Comparison of ENCODE assay signal across 8 cellular contexts in the genomic region with DNA sequence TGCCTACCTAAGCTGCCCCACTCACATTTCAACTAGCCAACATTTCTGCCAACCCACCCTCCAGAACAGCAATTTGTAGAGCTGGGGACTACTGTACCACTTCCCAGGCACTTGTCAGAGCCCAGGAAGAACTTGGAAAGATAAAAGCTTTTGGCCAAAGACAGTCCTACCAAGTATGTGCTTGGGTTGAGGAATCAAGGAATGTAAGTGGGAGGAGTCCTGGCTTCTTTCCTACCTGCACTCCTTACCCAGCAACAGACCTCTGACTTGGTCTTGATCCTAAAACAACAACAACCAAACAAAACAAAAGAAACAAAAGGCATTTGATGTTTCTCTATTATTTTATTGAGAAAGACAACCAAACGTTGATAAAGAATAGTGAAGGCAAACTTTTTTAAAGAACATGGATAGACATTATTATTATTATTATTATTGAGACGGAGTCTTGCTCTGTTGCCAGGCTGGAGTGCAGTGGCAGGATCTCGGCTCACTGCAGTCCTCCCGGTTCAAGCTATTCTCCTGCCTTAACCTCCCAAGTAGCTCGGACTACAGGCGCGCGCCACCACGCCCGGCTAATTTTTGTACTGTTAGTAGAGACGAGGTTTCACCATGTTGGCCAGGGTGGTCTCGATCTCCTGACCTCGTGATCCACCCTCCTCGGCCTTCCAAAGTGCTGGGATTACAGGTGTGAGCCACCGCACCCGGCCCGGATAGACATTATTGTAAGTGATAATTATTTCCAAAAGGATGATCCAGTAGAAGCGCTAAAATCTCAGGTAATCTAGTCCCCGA. TPM values are rescaled to one million over a fixed set of nuclear protein-coding genes. Genes with fewer than 3 reads are reported as not detected.
DNase-seq lines count a peak whose midpoint lies in the region; TF ChIP-seq lines count a peak whose summit lies in the region.

No MANE protein-coding gene starts in this region.

- no peak overlapping the region for H3K27ac Mint-ChIP-seq in nephron progenitor cell

- peak overlapping the region; percentile 85 for H3K4me3 Mint-ChIP-seq in nephron progenitor cell

- H3K4me1 ChIP-seq in colonic mucosa: no peaks in the 10 kb centered on the region

- intact Hi-C loops in colonic mucosa (cut with DNase I): loop anchor here (5.0 kb wide), 1 partner anchor 36 kb away; the partner anchor contains the start of gene ANXA2R

- H3K27ac ChIP-seq in colonic mucosa: peak overlapping the region; percentile 98

- no peaks in the 10 kb centered on the region for H3K9me3 ChIP-seq in colonic mucosa

- TF ChIP-seq CTCF in colonic mucosa (IDR thresholded peaks at IDR 0.05): no peak
- TF ChIP-seq CTCF in nephron progenitor cell (IDR thresholded peaks at IDR 0.05): no peak

- H3K4me3 ChIP-seq in colonic mucosa: peak overlapping the region; percentile 55

- H3K4me1 Mint-ChIP-seq in nephron progenitor cell: peaks cover 21% of the 10 kb centered on the region

- peaks cover 3% of the 10 kb centered on the region for H3K27me3 ChIP-seq in colonic mucosa

- peaks cover 4% of the 10 kb centered on the region for H3K36me3 Mint-ChIP-seq in nephron progenitor cell (ENCODE audit: low read depth)

- H3K36me3 ChIP-seq in colonic mucosa: no peaks in the 10 kb centered on the region

- peak; percentile 35 for DNase-seq in AG20443 (ENCODE audit: low spot score)
- DNase-seq in M059J (ENCODE audit: low read depth): peak; percentile 56
- no peak for DNase-seq in colonic mucosa
- DNase-seq in nephron progenitor cell: no peak
- DNase-seq in retina: no peak
- DNase-seq in NCI-H1694 treated with DMSO at 0.1 percent for 48 hours (lab: John Stamatoyannopoulos, UW): no peak
- DNase-seq in activated CD4-positive, CD25-positive, alpha-beta regulatory T cell treated with anti-CD3 and anti-CD28 coated beads, Interleukin-2, amount 50 U/mL, for 72 hours: no peak
- DNase-seq in NCI-H1092 (lab: John Stamatoyannopoulos, UW): no peak

- peaks cover 7% of the 10 kb centered on the region for H3K9me3 Mint-ChIP-seq in nephron progenitor cell

- peak overlapping the region in 1 of 2 donors; percentile 74 for H3K9ac ChIP-seq in colonic mucosa (ENCODE audit: low read depth in 2 of 2, low read length in 2 of 2)

- peaks cover 97% of the 10 kb centered on the region for H3K27me3 Mint-ChIP-seq in nephron progenitor cell (ENCODE audit: low read depth, poor library complexity)

RNA-seq across cellular contexts. Expression of gene ANXA2R, which starts 33.5 kb away (rescaled TPM):
- total RNA-seq in M059J (2014; rRNA removed; shearing (Covaris generic)): 0.25 and 1.4 TPM in 2 replicates
- total RNA-seq in colonic mucosa: 1 to 10 TPM; 1.1 to 1.3 TPM

Comparison
In these comparisons a context has a peak if more than half of its experiments do, and no peak if none do; other contexts are left out.
1. DNase-seq: peak in AG20443 (single experiment) and M059J (single experiment); none in colonic mucosa (single experiment), nephron progenitor cell (single experiment), retina (single experiment), NCI-H1694 treated with DMSO at 0.1 percent for 48 hours (single experiment), activated CD4-positive, CD25-positive, alpha-beta regulatory T cell treated with anti-CD3 and anti-CD28 coated beads, Interleukin-2, amount 50 U/mL, for 72 hours (single experiment) and NCI-H1092 (single experiment).